8 cellular contexts compared by ENCODE assay signal in genomic region chr22:46087816-46088277, GRCh38.
DNase-seq lines count a peak whose midpoint lies in the region; FAIRE-seq and TF ChIP-seq lines count a peak whose summit lies in the region.

No MANE protein-coding gene starts in this region.

- DNase-seq in EH (ENCODE audit: low read depth) = peak; percentile 94
- DNase-seq in SK-N-DZ (ENCODE audit: low spot score) = peak; percentile 77
- peak; percentile 97 for DNase-seq in fibroblast of villous mesenchyme (ENCODE audit: low read depth)
- peak; percentile 94 for DNase-seq in pons (ENCODE audit: low spot score)
- no peak for DNase-seq in activated naive CD4-positive, alpha-beta T cell (lab: John Stamatoyannopoulos, UW)
- DNase-seq in iPS-NIHi7 (ENCODE audit: extremely low spot score) = no peak
- no peak for DNase-seq in small intestine
- no peak for DNase-seq in stimulated activated CD8-positive, alpha-beta memory T cell treated with anti-CD3 and anti-CD28 coated beads, Interleukin-4, amount 100 ng/mL, for 48 hours

- no peaks in the 10 kb centered on the region for H3K27me3 ChIP-seq in small intestine (ENCODE audit: control insufficient read depth in 2 of 2, insufficient read depth in 2 of 2, low read length in 2 of 2)

- no peaks in the 10 kb centered on the region for H3K9me3 ChIP-seq in small intestine (ENCODE audit: control insufficient read depth, low read depth)

- peaks cover 8 to 13% of the 10 kb centered on the region in 2 donors for H3K4me1 ChIP-seq in small intestine (ENCODE audit: control insufficient read depth in 2 of 2, insufficient read depth in 1 of 2, low read depth in 1 of 2, low read length in 1 of 2)

- H3K4me3 ChIP-seq in fibroblast of villous mesenchyme (ENCODE audit: low read depth, low read length) (peak overlapping the region; percentile 93), small intestine (ENCODE audit: low read depth in 1 of 2, low read length in 2 of 2) (no peak overlapping the region)

- H3K36me3 ChIP-seq in small intestine (ENCODE audit: control insufficient read depth in 2 of 2, insufficient read depth in 2 of 2, low read length in 2 of 2) = no peaks in the 10 kb centered on the region

- no peak for TF ChIP-seq CTCF in fibroblast of villous mesenchyme (IDR thresholded peaks at IDR 0.05; ENCODE audit: insufficient read depth, low read depth, low read length)

- peak overlapping the region in 1 of 2 donors; percentile 86 for H3K27ac ChIP-seq in small intestine (ENCODE audit: low read depth in 1 of 2, low read length in 1 of 2)

- FAIRE-seq in small intestine (lab: Jason Lieb, UNC) = no peak

- WGBS in small intestine, 3 donors = 43 to 59% (median 58%) methylated on average over 16 to 22 of the region's 22 CpGs

Comparison
In these comparisons a context has a peak if more than half of its experiments do, and no peak if none do; other contexts are left out.
1. DNase-seq: peak in EH (single experiment), SK-N-DZ (single experiment), fibroblast of villous mesenchyme (single experiment) and pons (single experiment); none in activated naive CD4-positive, alpha-beta T cell (0 of 4), iPS-NIHi7 (single experiment), small intestine (single experiment) and stimulated activated CD8-positive, alpha-beta memory T cell treated with anti-CD3 and anti-CD28 coated beads, Interleukin-4, amount 100 ng/mL, for 48 hours (single experiment).